In the genomic region with DNA sequence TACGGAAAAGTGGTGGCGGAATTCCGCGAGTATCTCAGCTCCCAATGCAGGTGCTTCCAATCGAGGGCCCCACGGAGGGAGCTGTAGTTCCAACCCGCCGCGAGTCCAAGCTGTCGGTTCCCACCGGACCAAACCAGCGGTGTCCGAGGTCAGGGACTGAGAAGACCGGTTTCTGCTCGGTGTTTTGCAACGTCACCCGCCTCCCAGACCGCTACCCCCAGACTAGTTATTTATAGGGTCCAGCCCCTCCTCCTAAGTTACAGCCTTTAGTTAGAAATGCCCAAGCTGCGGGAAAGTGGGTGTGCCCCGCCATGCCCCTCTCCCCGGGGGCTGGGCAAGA, we compare ENCODE assay signal across 8 cellular contexts. TPM values are rescaled to one million over a fixed set of nuclear protein-coding genes. Genes with fewer than 3 reads are reported as not detected.
DNase-seq lines count a peak whose midpoint lies in the region; ATAC-seq lines count a peak whose summit lies in the region.

No MANE protein-coding gene starts in this region.

- POLR2A ChIA-PET in activated naive CD8-positive, alpha-beta T cell treated with anti-CD3 and anti-CD28 coated beads, Interleukin-2, amount 10 ng/mL, durations not matched to agents 7 days and 5 days (lab: Charles Lee) = interaction anchor here (0.9 to 3.1 kb wide), 8 partner anchors 13 to 561 kb away, joined by 3 to 19 read pairs (median 6); a partner anchor contains a TSS

- peak overlapping the region; percentile 83 for H3K4me3 Mint-ChIP-seq in activated CD8-positive, alpha-beta memory T cell treated with anti-CD3 and anti-CD28 coated beads, Interleukin-2, amount 10 ng/mL, durations not matched to agents 7 days and 5 days
- peak overlapping the region; percentile 95 for H3K4me3 Mint-ChIP-seq in activated naive CD8-positive, alpha-beta T cell treated with anti-CD3 and anti-CD28 coated beads, Interleukin-2, amount 10 ng/mL, durations not matched to agents 7 days and 5 days
- H3K4me3 Mint-ChIP-seq in stimulated activated naive CD8-positive, alpha-beta T cell treated with anti-CD3 and anti-CD28 coated beads, Interleukin-15, amount 100 ng/mL, for 72 hours = peak overlapping the region; percentile 89 to 93

- H3K4me1 Mint-ChIP-seq in activated CD8-positive, alpha-beta memory T cell treated with anti-CD3 and anti-CD28 coated beads, Interleukin-2, amount 10 ng/mL, durations not matched to agents 7 days and 5 days = peaks cover 40% of the 10 kb centered on the region
- peaks cover 29% of the 10 kb centered on the region for H3K4me1 Mint-ChIP-seq in activated naive CD8-positive, alpha-beta T cell treated with anti-CD3 and anti-CD28 coated beads, Interleukin-2, amount 10 ng/mL, durations not matched to agents 7 days and 5 days
- peaks cover 58% of the 10 kb centered on the region for H3K4me1 Mint-ChIP-seq in stimulated activated naive CD8-positive, alpha-beta T cell treated with anti-CD3 and anti-CD28 coated beads, Interleukin-15, amount 100 ng/mL, for 72 hours

- no peak for DNase-seq in activated CD8-positive, alpha-beta memory T cell treated with anti-CD3 and anti-CD28 coated beads, Interleukin-2, amount 10 ng/mL, durations not matched to agents 7 days and 5 days
- DNase-seq in activated CD8-positive, alpha-beta memory T cell treated with anti-CD3 and anti-CD28 coated beads, Interleukin-2, amount 50 U/mL, for 4 hours = no peak
- DNase-seq in activated naive CD8-positive, alpha-beta T cell treated with anti-CD3 and anti-CD28 coated beads, Interleukin-2, amount 10 ng/mL, durations not matched to agents 7 days and 5 days = no peak
- DNase-seq in iris pigment epithelial cell (ENCODE audit: low read depth) (peak; percentile 26), NCI-H1930 (lab: John Stamatoyannopoulos, UW) (no peak), NCI-H1105 treated with DMSO at 0.1 percent for 48 hours (lab: John Stamatoyannopoulos, UW) (no peak)
- no peak for DNase-seq in stimulated activated naive CD8-positive, alpha-beta T cell treated with anti-CD3 and anti-CD28 coated beads, Interleukin-15, amount 100 ng/mL, for 72 hours

- CTCF ChIA-PET in activated CD8-positive, alpha-beta memory T cell treated with anti-CD3 and anti-CD28 coated beads, Interleukin-2, amount 10 ng/mL, durations not matched to agents 7 days and 5 days (lab: Charles Lee) = interaction anchor here (0.9 to 9.7 kb wide), 14 partner anchors 14 to 540 kb away, joined by 3 to 143 read pairs (median 3); a partner anchor contains a TSS

- H3K9me3 Mint-ChIP-seq in activated CD8-positive, alpha-beta memory T cell treated with anti-CD3 and anti-CD28 coated beads, Interleukin-2, amount 10 ng/mL, durations not matched to agents 7 days and 5 days (ENCODE audit: low read depth) = no peaks in the 10 kb centered on the region
- no peaks in the 10 kb centered on the region for H3K9me3 Mint-ChIP-seq in activated naive CD8-positive, alpha-beta T cell treated with anti-CD3 and anti-CD28 coated beads, Interleukin-2, amount 10 ng/mL, durations not matched to agents 7 days and 5 days
- no peaks in the 10 kb centered on the region for H3K9me3 Mint-ChIP-seq in stimulated activated naive CD8-positive, alpha-beta T cell treated with anti-CD3 and anti-CD28 coated beads, Interleukin-15, amount 100 ng/mL, for 72 hours

- no peak overlapping the region for H3K27ac Mint-ChIP-seq in activated CD8-positive, alpha-beta memory T cell treated with anti-CD3 and anti-CD28 coated beads, Interleukin-2, amount 10 ng/mL, durations not matched to agents 7 days and 5 days
- peak overlapping the region; percentile 49 for H3K27ac Mint-ChIP-seq in activated naive CD8-positive, alpha-beta T cell treated with anti-CD3 and anti-CD28 coated beads, Interleukin-2, amount 10 ng/mL, durations not matched to agents 7 days and 5 days
- peak overlapping the region in 1 of 2 donors; percentile 69 for H3K27ac Mint-ChIP-seq in stimulated activated naive CD8-positive, alpha-beta T cell treated with anti-CD3 and anti-CD28 coated beads, Interleukin-15, amount 100 ng/mL, for 72 hours

- H3K27me3 Mint-ChIP-seq in activated CD8-positive, alpha-beta memory T cell treated with anti-CD3 and anti-CD28 coated beads, Interleukin-2, amount 10 ng/mL, durations not matched to agents 7 days and 5 days = peaks cover 4% of the 10 kb centered on the region
- H3K27me3 Mint-ChIP-seq in activated naive CD8-positive, alpha-beta T cell treated with anti-CD3 and anti-CD28 coated beads, Interleukin-2, amount 10 ng/mL, durations not matched to agents 7 days and 5 days = peaks cover 10% of the 10 kb centered on the region
- peaks cover 8% of the 10 kb centered on the region for H3K27me3 Mint-ChIP-seq in stimulated activated naive CD8-positive, alpha-beta T cell treated with anti-CD3 and anti-CD28 coated beads, Interleukin-15, amount 100 ng/mL, for 72 hours

- ATAC-seq in activated CD8-positive, alpha-beta memory T cell treated with anti-CD3 and anti-CD28 coated beads, Interleukin-2, amount 10 ng/mL, durations not matched to agents 7 days and 5 days = no peak
- no peak for ATAC-seq in activated naive CD8-positive, alpha-beta T cell treated with anti-CD3 and anti-CD28 coated beads, Interleukin-2, amount 10 ng/mL, durations not matched to agents 7 days and 5 days (ENCODE audit: low read depth)
- no peak for ATAC-seq in stimulated activated naive CD8-positive, alpha-beta T cell treated with anti-CD3 and anti-CD28 coated beads, Interleukin-15, amount 100 ng/mL, for 72 hours
- ATAC-seq in HG03520 (IDR thresholded peaks at IDR 0.05; ENCODE audit: unreplicated experiment) = no peak

- H3K36me3 Mint-ChIP-seq in activated CD8-positive, alpha-beta memory T cell treated with anti-CD3 and anti-CD28 coated beads, Interleukin-2, amount 10 ng/mL, durations not matched to agents 7 days and 5 days = peaks cover 4% of the 10 kb centered on the region
- H3K36me3 Mint-ChIP-seq in activated naive CD8-positive, alpha-beta T cell treated with anti-CD3 and anti-CD28 coated beads, Interleukin-2, amount 10 ng/mL, durations not matched to agents 7 days and 5 days = peaks cover 6% of the 10 kb centered on the region

RNA-seq across cellular contexts. Expression of a gene that starts 0.7 kb away (rescaled TPM):
- 1 to 10 TPM; 3.7 to 4.2 TPM for total RNA-seq in activated CD8-positive, alpha-beta memory T cell treated with anti-CD3 and anti-CD28 coated beads, Interleukin-2, amount 10 ng/mL, durations not matched to agents 7 days and 5 days
- total RNA-seq in activated naive CD8-positive, alpha-beta T cell treated with anti-CD3 and anti-CD28 coated beads, Interleukin-2, amount 10 ng/mL, durations not matched to agents 7 days and 5 days = 1 to 10 TPM; 4.7 to 5.5 TPM

RNA-seq across cellular contexts. Expression of a gene that starts 48.0 kb away (rescaled TPM):
- total RNA-seq in activated CD8-positive, alpha-beta memory T cell treated with anti-CD3 and anti-CD28 coated beads, Interleukin-2, amount 10 ng/mL, durations not matched to agents 7 days and 5 days = 10 to 100 TPM; 28.9 to 29.7 TPM
- total RNA-seq in activated naive CD8-positive, alpha-beta T cell treated with anti-CD3 and anti-CD28 coated beads, Interleukin-2, amount 10 ng/mL, durations not matched to agents 7 days and 5 days = 10 to 100 TPM; 22.8 to 26.3 TPM

RNA-seq across cellular contexts. Expression of a gene that starts 48.3 kb away (rescaled TPM):
- total RNA-seq in activated CD8-positive, alpha-beta memory T cell treated with anti-CD3 and anti-CD28 coated beads, Interleukin-2, amount 10 ng/mL, durations not matched to agents 7 days and 5 days = 10 to 100 TPM in 1 of 2 experiments, 1 to 10 TPM in 1; 9.3 to 13.6 TPM
- total RNA-seq in activated naive CD8-positive, alpha-beta T cell treated with anti-CD3 and anti-CD28 coated beads, Interleukin-2, amount 10 ng/mL, durations not matched to agents 7 days and 5 days = 1 to 10 TPM; 6.6 to 7.5 TPM
